In the genomic region with DNA sequence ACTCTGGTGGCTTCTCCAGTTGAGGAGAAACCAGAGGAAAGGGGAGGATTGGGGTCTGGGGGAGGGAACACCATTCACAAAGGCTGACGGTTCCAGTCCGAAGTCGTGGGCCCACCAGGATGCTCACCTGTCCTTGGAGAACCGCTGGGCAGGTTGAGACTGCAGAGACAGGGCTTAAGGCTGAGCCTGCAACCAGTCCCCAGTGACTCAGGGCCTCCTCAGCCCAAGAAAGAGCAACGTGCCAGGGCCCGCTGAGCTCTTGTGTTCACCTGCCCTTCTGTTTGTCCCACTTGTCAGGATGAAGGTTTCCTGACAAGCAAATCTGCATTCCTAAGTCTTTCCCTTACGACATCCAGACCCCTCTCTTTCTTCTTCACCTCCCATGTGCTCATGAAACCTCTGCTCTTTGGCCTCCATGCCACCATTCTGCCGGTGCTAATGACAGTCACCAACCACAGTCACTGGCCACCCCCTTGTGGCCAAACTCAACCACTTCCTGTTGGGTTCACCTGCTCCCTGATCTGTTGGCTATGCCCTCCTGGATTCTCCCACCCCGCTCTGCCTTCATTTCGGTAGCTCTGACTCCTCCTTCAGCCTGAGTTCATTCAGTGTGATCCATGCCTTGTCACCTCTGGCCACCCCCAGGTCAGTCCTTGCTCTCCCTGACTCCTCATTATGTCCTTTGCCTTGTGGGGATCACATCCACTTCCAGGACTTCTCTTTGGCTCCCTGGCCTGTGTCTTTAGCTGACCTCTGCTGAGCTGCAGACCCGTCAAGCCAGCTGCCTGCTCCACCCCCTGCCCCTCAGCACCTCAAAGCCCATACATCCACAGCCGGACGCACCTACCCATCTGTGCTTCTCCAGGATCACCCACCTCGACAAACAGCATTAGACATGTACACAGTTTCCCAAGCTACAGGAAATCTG, we compare ENCODE assay signal across 8 cellular contexts. TPM values are rescaled to one million over a fixed set of nuclear protein-coding genes. Genes with fewer than 3 reads are reported as not detected.
A peak's percentile ranks its signal among the peaks of the same experiment; 100 is the strongest.
DNase-seq lines count a peak whose midpoint lies in the region; ATAC-seq, FAIRE-seq and TF ChIP-seq lines count a peak whose summit lies in the region.

No MANE protein-coding gene starts in this region.

- no peak for TF ChIP-seq POLR2A in GM12891 (IDR thresholded peaks at IDR 0.05; ENCODE audit: low read depth, low read length)

- H3K4me3 ChIP-seq in foreskin fibroblast (ENCODE audit: low read depth in 1 of 2, low read length in 2 of 2): no peak overlapping the region

- TF ChIP-seq CTCF in foreskin fibroblast (IDR thresholded peaks at IDR 0.05; ENCODE audit: low read depth, low read length): no peak

- FAIRE-seq in GM12891 (lab: Jason Lieb, UNC): peak; percentile 40

- ATAC-seq in HG02588 (IDR thresholded peaks at IDR 0.05; ENCODE audit: unreplicated experiment): peak; percentile 66

- DNase-seq in GM12891 (ENCODE audit: insufficient read length, low spot score): no peak
- peak; percentile 33 for DNase-seq in SHP77 treated with DMSO at 0.1 percent for 48 hours (lab: John Stamatoyannopoulos, UW)
- peak; percentile 43 for DNase-seq in myocyte (ENCODE audit: low read depth)
- no peak for DNase-seq in NCI-H226
- DNase-seq in foreskin fibroblast: no peak
- no peak for DNase-seq in activated T-cell treated with anti-CD3 and anti-CD28 coated beads, Interleukin-2, amount 50 U/mL, for 1 hour
- no peak for DNase-seq in stimulated activated CD4-positive, alpha-beta T cell treated with anti-CD3 and anti-CD28 coated beads, Interleukin-2, amount 100 ng/mL, for 24 hours

TF ChIP-seq in GM12891, 5 proteins besides CTCF, POLR2A, EP300 and RAD21:
- no peak for TF ChIP-seq TAF1 (IDR thresholded peaks at IDR 0.05; ENCODE audit: low read depth, low read length)
- no peak for TF ChIP-seq POLR2AphosphoS5 (IDR thresholded peaks at IDR 0.05; ENCODE audit: low read depth, low read length)
- no peak for TF ChIP-seq SPI1 (IDR thresholded peaks at IDR 0.05; ENCODE audit: low read depth, low read length)
- no peak for TF ChIP-seq PAX5 (IDR thresholded peaks at IDR 0.05; ENCODE audit: insufficient read depth, low read length, severe bottlenecking)
- no peak for TF ChIP-seq POU2F2 (IDR thresholded peaks at IDR 0.05; ENCODE audit: low read depth, low read length)

RNA-seq across cellular contexts. Expression of a gene that starts 17.6 kb away (rescaled TPM):
- 1.0 TPM for polyA plus RNA-seq in GM12891 (2012; ENCODE audit: low read depth, missing spikeins)
- not detected in 2 replicates for total RNA-seq in myocyte
- 0.03 TPM for polyA plus RNA-seq in myocyte (2012)

RNA-seq across cellular contexts. Expression of a gene that starts 47.7 kb away (rescaled TPM):
- polyA plus RNA-seq in GM12891 (2012; ENCODE audit: low read depth, missing spikeins): 0.27 TPM
- total RNA-seq in myocyte: 26.4 and 27.0 TPM in 2 replicates
- polyA plus RNA-seq in myocyte (2012): 32.5 TPM

Comparison
In these comparisons a context has a peak if more than half of its experiments do, and no peak if none do; other contexts are left out.
1. DNase-seq: peak in SHP77 treated with DMSO at 0.1 percent for 48 hours (single experiment) and myocyte (single experiment); none in GM12891 (single experiment), NCI-H226 (single experiment), foreskin fibroblast (0 of 2), activated T-cell treated with anti-CD3 and anti-CD28 coated beads, Interleukin-2, amount 50 U/mL, for 1 hour (single experiment) and stimulated activated CD4-positive, alpha-beta T cell treated with anti-CD3 and anti-CD28 coated beads, Interleukin-2, amount 100 ng/mL, for 24 hours (0 of 2).